Comparison of ENCODE assay signal across 4 cellular contexts in genomic region chrX:17975349-17975748, GRCh38.
A peak's percentile ranks its signal among the peaks of the same experiment; 100 is the strongest.
DNase-seq lines count a peak whose midpoint lies in the region; ATAC-seq, FAIRE-seq and TF ChIP-seq lines count a peak whose summit lies in the region.
"Not testable (repeated sequence)": the region's sequence is repeated elsewhere in the genome, so short reads cannot be mapped to it uniquely, and the experiment has no call there.

No MANE protein-coding gene starts in this region.

- not testable (repeated sequence) for ATAC-seq in A549

- not testable (repeated sequence) for H3K27ac ChIP-seq in A549; HEK293 (ENCODE audit: extremely low read depth, low read depth, low read length)
- peak overlapping the region; percentile 59; the same call in 1 of the 2 replicates for H3K27ac ChIP-seq in VCaP

- not testable (repeated sequence) for H3K4me3 Mint-ChIP-seq in nephron

- H3K4me1 ChIP-seq in A549; HEK293 (ENCODE audit: control insufficient read depth, insufficient read depth, low read length): not testable (repeated sequence)

- H3K4me1 Mint-ChIP-seq in nephron: peaks cover 15% of the 10 kb centered on the region

- not testable (repeated sequence) for TF ChIP-seq EP300 in A549 (IDR thresholded peaks at IDR 0.05)

- peaks cover 10% of the 10 kb centered on the region for H3K9me3 Mint-ChIP-seq in nephron

- TF ChIP-seq CTCF in A549 (IDR thresholded peaks at IDR 0.05); HEK293 (tag by site-specific recombination; IDR thresholded peaks at IDR 0.05); VCaP (conservative IDR thresholded peaks at IDR 0.05); nephron (IDR thresholded peaks at IDR 0.05; ENCODE audit: unreplicated experiment in 3 of 3): not testable (repeated sequence)

- H3K36me3 Mint-ChIP-seq in nephron (ENCODE audit: low read depth): peaks cover 11% of the 10 kb centered on the region

- DNase-seq in A549 (ENCODE audit: low read depth in 1 of 2, low spot score in 1 of 2): not testable (repeated sequence)

- TF ChIP-seq POLR2A in A549 (IDR thresholded peaks at IDR 0.05; ENCODE audit: low read length): not testable (repeated sequence)

- H3K36me3 ChIP-seq in HEK293 (ENCODE audit: control insufficient read depth in 2 of 2, insufficient read depth in 1 of 2, low read length in 2 of 2): not testable (repeated sequence)

- FAIRE-seq in A549 (lab: Jason Lieb, UNC): not testable (repeated sequence)

- peak overlapping the region; percentile 29 to 79 (median 70) for H3K27ac Mint-ChIP-seq in nephron

- H3K4me2 ChIP-seq in A549: not testable (repeated sequence)

- not testable (repeated sequence) for H3K27me3 Mint-ChIP-seq in nephron (ENCODE audit: low read depth)

- not testable (repeated sequence) for H3K4me3 ChIP-seq in A549; HEK293 (ENCODE audit: low read depth, low read length)

- WGBS in A549 (ENCODE audit: missing lambda C conversion rate): 51% methylated on average over 5 of the region's 5 CpGs

- CTCF ChIA-PET in A549 (lab: Yijun Ruan, JAX): not testable (repeated sequence)
- CTCF ChIA-PET in HEK293 (lab: Yijun Ruan, JAX): interaction anchor here (0.6 kb wide), 1 partner anchor 1356 kb away, joined by 3 read pairs; no protein-coding TSS in a partner anchor

- H3K9me3 ChIP-seq in A549; HEK293 (ENCODE audit: control insufficient read depth, insufficient read depth, low read depth, low read length): not testable (repeated sequence)

- TF ChIP-seq RAD21 in A549 (conservative IDR thresholded peaks at IDR 0.05 in 1 of 2, IDR thresholded peaks at IDR 0.05 in 1 of 2): not testable (repeated sequence)

- POLR2A ChIA-PET in A549 (lab: Yijun Ruan, JAX); HEK293 (lab: Yijun Ruan, JAX): not testable (repeated sequence)

TF ChIP-seq in A549, 52 proteins besides CTCF, POLR2A, EP300 and RAD21:
- peak; percentile 59 for TF ChIP-seq ZC3H11A (IDR thresholded peaks at IDR 0.05)
TF ChIP-seq in A549: peak in this region for 1; not testable (repeated sequence) for 51.

TF ChIP-seq in HEK293, 187 proteins besides CTCF, POLR2A, EP300 and RAD21 (continues in another document):
- TF ChIP-seq SP3 (tag by site-specific recombination; IDR thresholded peaks at IDR 0.05) (0 out of 2 replicates have a peak, but pooled peaks have one; percentile 19), ZNF791 (tag by site-specific recombination; IDR thresholded peaks at IDR 0.05) (peak; percentile 61; the same call in 1 of the 2 replicates), ZNF510 (tag by site-specific recombination; IDR thresholded peaks at IDR 0.05; ENCODE audit: insufficient replicate concordance) (peak; percentile 79), OVOL3 (tag by site-specific recombination; IDR thresholded peaks at IDR 0.05) (0 out of 2 replicates have a peak, but pooled peaks have one; percentile 44), ZXDB (tag by site-specific recombination; IDR thresholded peaks at IDR 0.05) (peak; percentile 71; the same call in 1 of the 2 replicates), ZNF19 (tag by site-specific recombination; IDR thresholded peaks at IDR 0.05; ENCODE audit: low read depth) (0 out of 2 replicates have a peak, but pooled peaks have one; percentile 23), ZNF580 (tag by site-specific recombination; IDR thresholded peaks at IDR 0.05) (peak; percentile 54; the same call in 1 of the 2 replicates), ZNF266 (tag by site-specific recombination; IDR thresholded peaks at IDR 0.05; ENCODE audit: low read depth) (peak; percentile 70; the same call in 1 of the 2 replicates), ZNF654 (tag by site-specific recombination; IDR thresholded peaks at IDR 0.05; ENCODE audit: low read depth) (0 out of 2 replicates have a peak, but pooled peaks have one; percentile 17), ZNF560 (tag by site-specific recombination; IDR thresholded peaks at IDR 0.05; ENCODE audit: borderline replicate concordance) (peak; percentile 83), ZNF140 (tag by site-specific recombination; IDR thresholded peaks at IDR 0.05) (peak; percentile 81), ZBTB11 (tag by site-specific recombination; conservative IDR thresholded peaks at IDR 0.05; ENCODE audit: low read depth) (peak; percentile 80), ZNF629 (tag by site-specific recombination; IDR thresholded peaks at IDR 0.05) (peak; percentile 43; the same call in 1 of the 2 replicates), ZNF623 (tag by site-specific recombination; IDR thresholded peaks at IDR 0.05) (peak; percentile 70), ZNF518A (tag by site-specific recombination; conservative IDR thresholded peaks at IDR 0.05; ENCODE audit: low read depth) (peak; percentile 94), ZBTB21 (tag by site-specific recombination; IDR thresholded peaks at IDR 0.05) (0 out of 2 replicates have a peak, but pooled peaks have one; percentile 30), ZNF202 (tag by site-specific recombination; IDR thresholded peaks at IDR 0.05; ENCODE audit: borderline replicate concordance) (peak; percentile 79; the same call in 1 of the 2 replicates), GLI2 (tag by site-specific recombination; IDR thresholded peaks at IDR 0.05; ENCODE audit: borderline replicate concordance, low read depth) (peak; percentile 27; the same call in 1 of the 2 replicates), ZNF664 (tag by site-specific recombination; IDR thresholded peaks at IDR 0.05) (0 out of 2 replicates have a peak, but pooled peaks have one; percentile 20)
